Comparison of ENCODE assay signal across 8 cellular contexts in the genomic region with DNA sequence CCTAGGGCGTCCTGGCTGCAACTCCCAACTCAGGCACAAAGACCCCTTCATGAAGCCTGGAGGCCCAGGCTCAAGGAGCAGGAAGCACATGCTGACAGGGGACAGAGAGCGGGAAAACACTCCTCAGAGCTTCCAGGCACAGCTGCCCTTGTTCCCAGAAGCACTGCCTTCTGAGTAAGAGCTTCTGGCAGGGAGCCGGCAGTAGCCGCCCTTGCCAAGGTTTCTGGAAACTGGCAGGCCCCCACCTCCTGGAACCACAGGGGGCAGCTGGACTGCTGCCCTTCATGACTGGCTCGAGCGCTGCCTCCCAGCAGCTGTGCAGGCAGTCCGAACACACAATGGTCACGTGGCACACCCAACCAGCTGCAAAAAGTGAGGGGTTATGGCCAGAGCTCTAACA. TPM values are rescaled to one million over a fixed set of nuclear protein-coding genes. Genes with fewer than 3 reads are reported as not detected.
DNase-seq lines count a peak whose midpoint lies in the region; ATAC-seq, FAIRE-seq and TF ChIP-seq lines count a peak whose summit lies in the region.

No MANE protein-coding gene starts in this region.

- TF ChIP-seq POLR2A in H54 (IDR thresholded peaks at IDR 0.05; ENCODE audit: low read depth, low read length) (no peak), GM12891 (IDR thresholded peaks at IDR 0.05; ENCODE audit: low read depth, low read length) (no peak)

- H3K4me3 ChIP-seq in skeletal muscle cell (ENCODE audit: low read depth, low read length) = no peak overlapping the region

- ATAC-seq in left ventricle myocardium superior (peak; percentile 86), HG02938 (IDR thresholded peaks at IDR 0.05; ENCODE audit: unreplicated experiment) (no peak), GM21526 (IDR thresholded peaks at IDR 0.05; ENCODE audit: low FRiP score, unreplicated experiment) (no peak)

- intact Hi-C loops in left ventricle myocardium superior (cut with micrococcal nuclease) = no loop called here

- peak; percentile 91 for DNase-seq in H54 (ENCODE audit: insufficient read length, low spot score)
- peak; percentile 24 for DNase-seq in amniotic stem cell (lab: John Stamatoyannopoulos, UW)
- peak; percentile 94 for DNase-seq in left ventricle myocardium superior
- peak; percentile 96 for DNase-seq in skeletal muscle cell (ENCODE audit: low read depth)
- no peak for DNase-seq in GM12891 (ENCODE audit: insufficient read length, low spot score)
- no peak for DNase-seq in GM19240 (ENCODE audit: insufficient read length, low spot score)

- FAIRE-seq in H54 (lab: Jason Lieb, UNC) (peak; percentile 80), GM12891 (lab: Jason Lieb, UNC) (no peak)

TF ChIP-seq in GM12891, 5 proteins besides CTCF, POLR2A, EP300 and RAD21:
- no peak for TF ChIP-seq PAX5 (IDR thresholded peaks at IDR 0.05; ENCODE audit: insufficient read depth, low read length, severe bottlenecking)
- no peak for TF ChIP-seq POU2F2 (IDR thresholded peaks at IDR 0.05; ENCODE audit: low read depth, low read length)
- TF ChIP-seq POLR2AphosphoS5 (IDR thresholded peaks at IDR 0.05; ENCODE audit: low read depth, low read length) = no peak

RNA-seq across cellular contexts. Expression of a gene that starts 33.6 kb away (rescaled TPM):
- not detected for total RNA-seq in left ventricle myocardium superior
- 0.14 TPM for polyA plus RNA-seq in GM12891 (2012; ENCODE audit: low read depth, missing spikeins)

Comparison
In these comparisons a context has a peak if more than half of its experiments do, and no peak if none do; other contexts are left out.
1. DNase-seq: peak in H54 (single experiment), amniotic stem cell (single experiment), left ventricle myocardium superior (single experiment) and skeletal muscle cell (single experiment); none in GM12891 (single experiment) and GM19240 (single experiment).